In the genomic region with DNA sequence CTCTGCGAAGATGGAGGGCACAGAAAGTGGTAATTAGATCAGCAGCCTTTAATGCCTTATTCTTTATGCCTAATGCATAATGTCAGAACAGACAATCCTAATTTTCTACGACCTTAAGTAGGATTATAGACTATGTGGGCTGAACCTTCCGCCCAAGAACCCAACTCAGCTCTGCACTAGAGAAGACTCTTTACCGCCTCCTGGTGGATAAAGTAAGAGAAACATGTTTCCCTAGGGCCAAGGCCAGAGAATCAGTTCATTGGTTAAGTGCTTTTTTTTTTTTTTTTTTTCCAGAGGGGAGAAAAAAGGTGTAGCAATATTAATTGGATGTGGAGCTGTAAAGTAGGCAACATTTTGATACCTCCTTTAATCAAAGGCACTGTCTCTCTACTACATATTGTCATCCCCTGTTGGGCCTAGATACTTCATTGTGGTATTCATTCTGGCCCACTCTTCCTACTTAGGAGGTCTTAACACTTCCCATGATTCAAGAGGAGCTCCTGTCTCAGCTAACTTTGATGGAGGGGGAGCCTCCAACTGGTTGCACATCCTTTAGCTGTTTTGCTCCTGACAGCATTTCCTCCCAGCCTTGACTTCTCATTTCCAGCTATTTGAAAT, we compare ENCODE assay signal across 8 cellular contexts.
DNase-seq lines count a peak whose midpoint lies in the region; ATAC-seq and TF ChIP-seq lines count a peak whose summit lies in the region.

No MANE protein-coding gene starts in this region.

- ATAC-seq in HG02870 (IDR thresholded peaks at IDR 0.05; ENCODE audit: unreplicated experiment), result no peak
- no peak for ATAC-seq in HG02610 (IDR thresholded peaks at IDR 0.05; ENCODE audit: unreplicated experiment)

- TF ChIP-seq CTCF in SU-DHL-6 (IDR thresholded peaks at IDR 0.05; ENCODE audit: insufficient read depth, low read length, poor library complexity, severe bottlenecking), result peak; percentile 91

- no peaks in the 10 kb centered on the region for H3K79me2 ChIP-seq in SU-DHL-6 (ENCODE audit: insufficient read depth, low read length)

- H3K9me2 ChIP-seq in SU-DHL-6 (replicated peaks; ENCODE audit: insufficient read depth, low read length), result no peaks in the 10 kb centered on the region

- H3K27ac ChIP-seq in SU-DHL-6 (ENCODE audit: low read depth, low read length), result no peak overlapping the region

- peak; percentile 54 for DNase-seq in COLO829 (ENCODE audit: low spot score)
- peak; percentile 11 for DNase-seq in GM19238 (ENCODE audit: insufficient read length, low spot score)
- peak; percentile 30 for DNase-seq in left kidney (ENCODE audit: low read depth, low spot score)
- no peak for DNase-seq in stimulated activated naive CD4-positive, alpha-beta T cell treated with Interleukin-2 at 50 U/mL for 16 hours (lab: John Stamatoyannopoulos, UW)
- DNase-seq in OCI-M2 (lab: John Stamatoyannopoulos, UW; ENCODE audit: unreplicated experiment), result no peak

- no peaks in the 10 kb centered on the region for H3K9me3 ChIP-seq in SU-DHL-6 (ENCODE audit: insufficient read depth, low read length)

- H3K36me3 ChIP-seq in SU-DHL-6 (ENCODE audit: low read length), result no peaks in the 10 kb centered on the region

- H4K20me1 ChIP-seq in SU-DHL-6 (ENCODE audit: low read depth, low read length), result no peaks in the 10 kb centered on the region

- H3K4me3 ChIP-seq in SU-DHL-6 (ENCODE audit: insufficient read depth, low read length, poor library complexity, severe bottlenecking), result no peak overlapping the region

- H3K27me3 ChIP-seq in SU-DHL-6 (ENCODE audit: low read length), result no peaks in the 10 kb centered on the region

- H3K4me2 ChIP-seq in SU-DHL-6 (ENCODE audit: low read depth, low read length, poor library complexity, severe bottlenecking), result no peak overlapping the region

- H2AFZ ChIP-seq in SU-DHL-6 (ENCODE audit: low read depth, low read length, severe bottlenecking), result no peak overlapping the region

- no peaks in the 10 kb centered on the region for H3F3A ChIP-seq in SU-DHL-6 (ENCODE audit: insufficient read depth)

- H3K9ac ChIP-seq in SU-DHL-6 (ENCODE audit: low read length), result no peak overlapping the region

Comparison
In these comparisons a context has a peak if more than half of its experiments do, and no peak if none do; other contexts are left out.
1. DNase-seq: peak in COLO829 (single experiment), GM19238 (single experiment) and left kidney (single experiment); none in stimulated activated naive CD4-positive, alpha-beta T cell treated with Interleukin-2 at 50 U/mL for 16 hours (single experiment) and OCI-M2 (single experiment).